ENCODE assay signal across 20 cellular contexts in the genomic region with DNA sequence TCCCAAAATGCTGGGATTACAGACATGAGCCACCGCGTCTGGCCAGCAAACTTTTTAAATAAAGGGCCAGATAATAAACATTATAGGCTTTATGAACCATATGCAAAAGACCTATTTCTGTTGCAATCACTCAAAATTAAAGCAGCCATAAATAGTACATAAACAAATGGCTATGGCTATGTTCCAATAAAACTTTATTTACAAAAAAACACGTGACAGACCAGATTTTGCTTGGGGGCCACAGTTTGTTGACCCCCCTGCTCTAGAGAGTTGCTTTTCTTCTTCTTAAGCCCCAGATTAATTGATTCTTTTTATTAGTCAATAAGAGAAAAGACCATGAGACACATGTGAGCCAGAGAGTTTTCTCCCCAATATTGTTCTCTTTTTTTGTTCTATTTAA.
A peak's percentile ranks its signal among the peaks of the same experiment; 100 is the strongest.
DNase-seq lines count a peak whose midpoint lies in the region; ATAC-seq, FAIRE-seq and TF ChIP-seq lines count a peak whose summit lies in the region.
"Had no signal": no experiment of that assay in that cellular context is flagged by ENCODE, and none has a peak within 500 bp of the region (broad histone marks: within the 10 kb centered on the region; RNA-seq: fewer than 3 reads in every experiment).

No MANE protein-coding gene starts in this region.

- no peaks in the 10 kb centered on the region for H3K27me3 Mint-ChIP-seq in CD8-positive, alpha-beta memory T cell
- no peaks in the 10 kb centered on the region for H3K27me3 Mint-ChIP-seq in central memory CD8-positive, alpha-beta T cell
- H3K27me3 Mint-ChIP-seq in type B pancreatic cell: no peaks in the 10 kb centered on the region
- H3K27me3 Mint-ChIP-seq: CD4-positive, alpha-beta T cell; IgD-negative memory B cell had no signal

- no peak for ATAC-seq in central memory CD8-positive, alpha-beta T cell (replicated peaks; ENCODE audit: extremely low read depth, poor library complexity, severe bottlenecking)
- ATAC-seq: HepG2 had no signal

- H3K36me3 Mint-ChIP-seq in CD8-positive, alpha-beta memory T cell: peaks cover 27 to 81% (median 38%) of the 10 kb centered on the region in 3 donors
- peaks cover 95% of the 10 kb centered on the region for H3K36me3 Mint-ChIP-seq in central memory CD8-positive, alpha-beta T cell (ENCODE audit: insufficient read depth)
- peaks cover 41% of the 10 kb centered on the region for H3K36me3 Mint-ChIP-seq in type B pancreatic cell

- no peaks in the 10 kb centered on the region for H3K79me2 ChIP-seq in parathyroid adenoma

- H3K36me3 ChIP-seq in CD8-positive, alpha-beta memory T cell (ENCODE audit: insufficient read depth, low read length): peaks cover 42% of the 10 kb centered on the region
- peaks cover 4% of the 10 kb centered on the region for H3K36me3 ChIP-seq in parathyroid adenoma (ENCODE audit: control insufficient read depth, insufficient read depth, low read length)

- TF ChIP-seq CTCF in VCaP (conservative IDR thresholded peaks at IDR 0.05) (no peak), parathyroid adenoma (IDR thresholded peaks at IDR 0.05) (no peak), type B pancreatic cell (conservative IDR thresholded peaks at IDR 0.05) (no peak)

- H3K4me3 ChIP-seq in CD8-positive, alpha-beta memory T cell (ENCODE audit: low read length): no peak overlapping the region
- H3K4me3 ChIP-seq in parathyroid adenoma (ENCODE audit: low read depth, low read length): no peak overlapping the region

- FAIRE-seq in urothelium cell line (lab: Jason Lieb, UNC): no peak
- FAIRE-seq: A204.1, GM12891, GM18507, HepG2 had no signal

- POLR2A ChIA-PET in CD8-positive, alpha-beta memory T cell (lab: Charles Lee): no interaction called here

- no peak overlapping the region for H3K4me2 ChIP-seq in parathyroid adenoma (ENCODE audit: low read length)

- no peak overlapping the region for H3K27ac ChIP-seq in CD8-positive, alpha-beta memory T cell (ENCODE audit: low read depth, low read length)
- peak overlapping the region; percentile 94; the same call in 1 of the 2 replicates for H3K27ac ChIP-seq in VCaP
- peak overlapping the region; percentile 54 for H3K27ac ChIP-seq in parathyroid adenoma
- H3K27ac ChIP-seq: C4-2B had no signal

- H3K27me3 ChIP-seq in CD8-positive, alpha-beta memory T cell (ENCODE audit: insufficient read depth, low read length, poor library complexity, severe bottlenecking): no peaks in the 10 kb centered on the region
- H3K27me3 ChIP-seq in parathyroid adenoma (ENCODE audit: control insufficient read depth, insufficient read depth, low read length): no peaks in the 10 kb centered on the region

- H3K4me1 Mint-ChIP-seq in CD8-positive, alpha-beta memory T cell: peaks cover 0 to 2% (median 0%) of the 10 kb centered on the region in 3 donors
- H3K4me1 Mint-ChIP-seq in central memory CD8-positive, alpha-beta T cell: peaks cover 12% of the 10 kb centered on the region
- H3K4me1 Mint-ChIP-seq in type B pancreatic cell (ENCODE audit: unreplicated experiment): no peaks in the 10 kb centered on the region
- H3K4me1 Mint-ChIP-seq: IgD-negative memory B cell had no signal

- CTCF ChIA-PET in CD8-positive, alpha-beta memory T cell (lab: Charles Lee): no interaction called here

- H3K4me1 ChIP-seq in CD8-positive, alpha-beta memory T cell (ENCODE audit: insufficient read depth, low read length): no peaks in the 10 kb centered on the region
- H3K4me1 ChIP-seq in parathyroid adenoma: peaks cover 34% of the 10 kb centered on the region

- no peak for DNase-seq in CD8-positive, alpha-beta memory T cell
- no peak for DNase-seq in central memory CD8-positive, alpha-beta T cell (ENCODE audit: low spot score in 2 of 2)
- DNase-seq in type B pancreatic cell (ENCODE audit: extremely low spot score, unreplicated experiment): no peak
- DNase-seq in urothelium cell line (ENCODE audit: low spot score): no peak
- DNase-seq in SW 1271 (lab: John Stamatoyannopoulos, UW): no peak
- DNase-seq: ACHN; Calu3; CD4-positive, alpha-beta T cell; DMS79 treated with DMSO at 0.1 percent for 48 hours; GOT3; H9; KG1 had no signal

- H3K4me3 Mint-ChIP-seq in CD8-positive, alpha-beta memory T cell: no peak overlapping the region
- no peak overlapping the region for H3K4me3 Mint-ChIP-seq in central memory CD8-positive, alpha-beta T cell
- no peak overlapping the region for H3K4me3 Mint-ChIP-seq in type B pancreatic cell
- H3K4me3 Mint-ChIP-seq: CD4-positive, alpha-beta T cell; H9; IgD-negative memory B cell had no signal

- H3K9me3 Mint-ChIP-seq in CD8-positive, alpha-beta memory T cell: no peaks in the 10 kb centered on the region
- no peaks in the 10 kb centered on the region for H3K9me3 Mint-ChIP-seq in central memory CD8-positive, alpha-beta T cell
- no peaks in the 10 kb centered on the region for H3K9me3 Mint-ChIP-seq in type B pancreatic cell
- H3K9me3 Mint-ChIP-seq: CD4-positive, alpha-beta T cell; H9; IgD-negative memory B cell had no signal

- H3K27ac Mint-ChIP-seq in CD8-positive, alpha-beta memory T cell: peak overlapping the region in 5 of 8 donors; percentile 26 to 82 (median 66)
- peak overlapping the region; percentile 8 for H3K27ac Mint-ChIP-seq in central memory CD8-positive, alpha-beta T cell (ENCODE audit: low read depth)
- H3K27ac Mint-ChIP-seq in type B pancreatic cell: no peak overlapping the region
- H3K27ac Mint-ChIP-seq: CD4-positive, alpha-beta T cell; IgD-negative memory B cell had no signal

- no peaks in the 10 kb centered on the region for H3K9me3 ChIP-seq in CD8-positive, alpha-beta memory T cell (ENCODE audit: low read length)
- no peaks in the 10 kb centered on the region for H3K9me3 ChIP-seq in parathyroid adenoma (ENCODE audit: control insufficient read depth, low read length)

- no peak overlapping the region for H3K9ac ChIP-seq in parathyroid adenoma

- H2AFZ ChIP-seq in parathyroid adenoma: no peak overlapping the region
